10 cellular contexts compared by ENCODE assay signal in genomic region chr1:20788489-20788795, GRCh38. TPM values are rescaled to one million over a fixed set of nuclear protein-coding genes. Genes with fewer than 3 reads are reported as not detected.
DNase-seq lines count a peak whose midpoint lies in the region; ATAC-seq and TF ChIP-seq lines count a peak whose summit lies in the region.
"Had no signal": no experiment of that assay in that cellular context is flagged by ENCODE, and none has a peak within 500 bp of the region (broad histone marks: within the 10 kb centered on the region; RNA-seq: fewer than 3 reads in every experiment).

No MANE protein-coding gene starts in this region.

- in situ Hi-C loops in brain microvascular endothelial cell (cut with HindIII; ENCODE audit: low pct_ligation_motif_present, low sequenced_read_pairs), result no loop called here

- H3K27ac Mint-ChIP-seq in CD4-positive, alpha-beta T cell, result peak overlapping the region; percentile 97

- H3K36me3 ChIP-seq in Loucy (ENCODE audit: insufficient read depth, low read length) (no peaks in the 10 kb centered on the region), brain microvascular endothelial cell (replicated peaks) (no peaks in the 10 kb centered on the region), neuron (ENCODE audit: insufficient read depth, low read length) (no peaks in the 10 kb centered on the region)

- POLR2A ChIA-PET in CD4-positive, alpha-beta T cell (lab: Charles Lee), result interaction anchor here (0.6 to 1.2 kb wide), 5 partner anchors 32 to 1744 kb away, joined by 3 to 4 read pairs (median 3); no protein-coding TSS in a partner anchor

- H3K27ac ChIP-seq in CD4-positive, alpha-beta T cell (ENCODE audit: low read depth, low read length), result no peak overlapping the region
- peak overlapping the region; percentile 93 for H3K27ac ChIP-seq in brain microvascular endothelial cell

- peak overlapping the region; percentile 86 for H3K4me2 ChIP-seq in Loucy (ENCODE audit: low read depth, low read length, poor library complexity, severe bottlenecking)

- CTCF ChIA-PET in CD4-positive, alpha-beta T cell (lab: Charles Lee), result interaction anchor here (1.2 kb wide), 1 partner anchor 92 kb away, joined by 3 read pairs; no protein-coding TSS in a partner anchor

- H3K4me3 ChIP-seq in Loucy (ENCODE audit: low read length, poor library complexity, severe bottlenecking) (peak overlapping the region; percentile 94), brain microvascular endothelial cell (ENCODE audit: low read depth, low read length) (no peak overlapping the region), neuron (ENCODE audit: low read length) (peak overlapping the region; percentile 75)

- no peaks in the 10 kb centered on the region for H3K9me3 ChIP-seq in CD4-positive, alpha-beta T cell (ENCODE audit: control insufficient read depth, low read length)
- H3K9me3 ChIP-seq in Loucy (ENCODE audit: insufficient read depth, low read depth, low read length), result no peaks in the 10 kb centered on the region
- no peaks in the 10 kb centered on the region for H3K9me3 ChIP-seq in neuron (ENCODE audit: low read length)

- peak overlapping the region; percentile 97 for H3K4me3 Mint-ChIP-seq in CD4-positive, alpha-beta T cell

- TF ChIP-seq CTCF in CD4-positive, alpha-beta T cell (IDR thresholded peaks at IDR 0.05), result no peak
- TF ChIP-seq CTCF in Loucy (conservative IDR thresholded peaks at IDR 0.05; ENCODE audit: low read length) (no peak), brain microvascular endothelial cell (IDR thresholded peaks at IDR 0.05; ENCODE audit: low read depth, low read length, missing control alignments) (no peak)

- no peaks in the 10 kb centered on the region for H3K9me3 Mint-ChIP-seq in CD4-positive, alpha-beta T cell

- H3K27me3 Mint-ChIP-seq in CD4-positive, alpha-beta T cell, result no peaks in the 10 kb centered on the region

- H3K9ac ChIP-seq in Loucy (ENCODE audit: low read depth, low read length, poor library complexity, severe bottlenecking), result peak overlapping the region; percentile 96

- H4K20me1 ChIP-seq in Loucy (ENCODE audit: insufficient read depth, low read length, poor library complexity, severe bottlenecking), result peaks cover 29% of the 10 kb centered on the region

- H3K4me1 ChIP-seq in Loucy (ENCODE audit: insufficient read depth, low read length, poor library complexity, severe bottlenecking), result peaks cover 28% of the 10 kb centered on the region
- peaks cover 16% of the 10 kb centered on the region for H3K4me1 ChIP-seq in neuron (ENCODE audit: insufficient read depth, low read length)

- H3K27me3 ChIP-seq in CD4-positive, alpha-beta T cell (ENCODE audit: control insufficient read depth, insufficient read depth, low read length), result no peaks in the 10 kb centered on the region
- H3K27me3 ChIP-seq in Loucy (ENCODE audit: insufficient read depth, low read length, poor library complexity, severe bottlenecking) (peaks cover 5% of the 10 kb centered on the region), brain microvascular endothelial cell (replicated peaks) (no peaks in the 10 kb centered on the region), neuron (ENCODE audit: insufficient read depth, low read length) (no peaks in the 10 kb centered on the region)

- no peak overlapping the region for H2AFZ ChIP-seq in Loucy (ENCODE audit: low read length)
- H2AFZ ChIP-seq in neuron (ENCODE audit: low read depth, low read length), result peak overlapping the region; percentile 63

- no peak for ATAC-seq in CD4-positive, alpha-beta T cell (ENCODE audit: poor library complexity)
- ATAC-seq in HG02870 (IDR thresholded peaks at IDR 0.05; ENCODE audit: unreplicated experiment), result no peak
- ATAC-seq: right cardiac atrium had no signal

- peaks cover 37% of the 10 kb centered on the region for H3K4me1 Mint-ChIP-seq in CD4-positive, alpha-beta T cell (ENCODE audit: low read depth)

- no peak for DNase-seq in CD4-positive, alpha-beta T cell
- no peak for DNase-seq in brain microvascular endothelial cell
- no peak for DNase-seq in NCI-H187 treated with DMSO at 0.1 percent for 48 hours (lab: John Stamatoyannopoulos, UW)
- no peak for DNase-seq in activated CD4-positive, alpha-beta T cell treated with anti-CD3 and anti-CD28 coated beads for 4 hours
- DNase-seq in cerebellar nuclear complex (lab: John Stamatoyannopoulos, UW), result no peak
- DNase-seq: NCI-H2081 treated with DMSO at 0.1 percent for 48 hours had no signal

- peaks cover 21% of the 10 kb centered on the region for H3K36me3 Mint-ChIP-seq in CD4-positive, alpha-beta T cell (ENCODE audit: low read depth)

- intact Hi-C loops in CD4-positive, alpha-beta T cell (cut with DNase I, micrococcal nuclease), result loop anchor here (5.0 kb wide), 4 partner anchors 56 to 1149 kb away; partner anchors contain the start of genes EIF4G3 (in 2 of the 2), HSPG2 (in 1 of the 2) and SH2D5 (in 1 of the 2)

- no peaks in the 10 kb centered on the region for H3F3A ChIP-seq in Loucy (ENCODE audit: low read depth)

- peaks cover 31% of the 10 kb centered on the region for H3K79me2 ChIP-seq in Loucy (ENCODE audit: insufficient read depth, low read length)

- no peaks in the 10 kb centered on the region for H3K9me2 ChIP-seq in Loucy (replicated peaks; ENCODE audit: low read depth, low read length)

RNA-seq across cellular contexts. Expression of gene HP1BP3, which starts 1.3 kb away (rescaled TPM):
- total RNA-seq in CD4-positive, alpha-beta T cell, result 100 to 1,000 TPM; 186 to 191 TPM

RNA-seq across cellular contexts. Expression of gene SH2D5, which starts 55.9 kb away (rescaled TPM):
- under 1 TPM in 1 of 2 experiments, not detected in 1; 0.08 TPM for total RNA-seq in CD4-positive, alpha-beta T cell
